Comparison of ENCODE assay signal across 10 cellular contexts in the genomic region with DNA sequence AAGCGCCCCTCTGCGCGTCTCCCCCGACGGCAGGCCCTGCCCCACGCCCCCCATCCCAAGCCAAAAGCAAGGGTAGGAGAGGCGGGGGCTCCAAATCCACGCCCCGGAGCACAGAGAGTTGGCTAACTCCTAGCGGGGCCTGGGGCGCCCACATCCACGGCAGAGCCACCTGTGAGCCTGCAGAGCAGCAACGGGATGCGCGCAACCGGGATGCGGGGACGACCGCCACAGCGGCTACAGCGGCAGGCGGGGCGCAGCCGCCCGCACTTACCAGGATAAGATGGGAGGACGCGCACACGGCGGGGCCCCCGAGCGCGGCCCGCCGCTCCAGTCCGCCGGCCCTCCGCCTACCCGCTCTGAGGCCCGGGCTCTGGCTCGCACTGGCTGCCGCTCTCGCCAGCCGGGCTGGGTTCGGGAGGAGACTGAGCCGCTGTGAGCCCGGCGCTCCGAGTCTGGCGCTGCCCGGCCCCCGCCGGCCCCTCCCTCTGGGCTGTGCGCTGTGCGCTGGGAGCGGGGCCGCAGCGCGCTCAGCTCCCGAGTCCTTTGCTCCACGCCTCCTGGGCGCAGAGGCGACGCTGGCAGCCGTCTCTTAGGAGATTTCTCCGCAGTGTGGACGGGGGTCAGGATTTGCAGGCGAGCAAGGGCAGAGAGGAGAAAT. TPM values are rescaled to one million over a fixed set of nuclear protein-coding genes. Genes with fewer than 3 reads are reported as not detected.
DNase-seq lines count a peak whose midpoint lies in the region; ATAC-seq and TF ChIP-seq lines count a peak whose summit lies in the region.
"Had no signal": no experiment of that assay in that cellular context is flagged by ENCODE, and none has a peak within 500 bp of the region (broad histone marks: within the 10 kb centered on the region; RNA-seq: fewer than 3 reads in every experiment).

A gene (minus strand): TSS at position 424 of the 658 bp plus-strand sequence.

- H3K27me3 Mint-ChIP-seq in activated naive CD8-positive, alpha-beta T cell treated with anti-CD3 and anti-CD28 coated beads for 36 hours: peaks cover 52% of the 10 kb centered on the region
- H3K27me3 Mint-ChIP-seq in activated naive CD8-positive, alpha-beta T cell treated with anti-CD3 and anti-CD28 coated beads, Interleukin-2, amount 50 U/mL, for 24 hours: peaks cover 36% of the 10 kb centered on the region
- H3K27me3 Mint-ChIP-seq in activated T-helper 2 cell treated with anti-CD3 and anti-CD28 coated beads, Interferon-gamma antibody, Interleukin-2, Interleukin-4, amounts not matched to agents 10 μg/mL and 5 μg/mL and 100 μg/mL, durations not matched to agents 14 hours and 24 hours and 36 hours (ENCODE audit: low read depth): peaks cover 65% of the 10 kb centered on the region

- H3K4me3 ChIP-seq in mammary epithelial cell (replicated peaks in 1 of 3; ENCODE audit: insufficient read depth in 1 of 3, low read depth in 2 of 3, low read length in 3 of 3): no peak within 1 kb of the TSS
- H3K4me3 ChIP-seq in testis: peak within 1 kb of the TSS; percentile 36 to 52
- H3K4me3 ChIP-seq: psoas muscle had no signal

- H3K4me1 ChIP-seq in mammary epithelial cell (ENCODE audit: insufficient read depth, low read length): peaks cover 19% of the 10 kb centered on the region
- H3K4me1 ChIP-seq in testis: no peaks in the 10 kb centered on the region
- H3K4me1 ChIP-seq: psoas muscle had no signal

- H3K27ac ChIP-seq in mammary epithelial cell (ENCODE audit: insufficient read depth, low read depth, low read length) (no peak within 1 kb of the TSS), testis (no peak within 1 kb of the TSS)
- H3K27ac ChIP-seq: psoas muscle had no signal

- CTCF ChIA-PET in mammary epithelial cell (lab: Charles Lee; ENCODE audit: low non-redundant PET): no interaction called here

- no peak within 1 kb of the TSS for H3K4me3 Mint-ChIP-seq in activated naive CD8-positive, alpha-beta T cell treated with anti-CD3 and anti-CD28 coated beads for 36 hours
- no peak within 1 kb of the TSS for H3K4me3 Mint-ChIP-seq in activated naive CD8-positive, alpha-beta T cell treated with anti-CD3 and anti-CD28 coated beads, Interleukin-2, amount 50 U/mL, for 24 hours
- no peak within 1 kb of the TSS for H3K4me3 Mint-ChIP-seq in activated T-helper 2 cell treated with anti-CD3 and anti-CD28 coated beads, Interferon-gamma antibody, Interleukin-2, Interleukin-4, amounts not matched to agents 10 μg/mL and 5 μg/mL and 100 μg/mL, durations not matched to agents 14 hours and 24 hours and 36 hours (ENCODE audit: low read depth)
- H3K4me3 Mint-ChIP-seq: activated naive CD4-positive, alpha-beta T cell treated with anti-CD3 and anti-CD28 coated beads, Interleukin-2, amount 50 U/mL, for 24 hours had no signal

- no peaks in the 10 kb centered on the region for H3K4me1 Mint-ChIP-seq in activated naive CD8-positive, alpha-beta T cell treated with anti-CD3 and anti-CD28 coated beads for 36 hours
- no peaks in the 10 kb centered on the region for H3K4me1 Mint-ChIP-seq in activated naive CD8-positive, alpha-beta T cell treated with anti-CD3 and anti-CD28 coated beads, Interleukin-2, amount 50 U/mL, for 24 hours
- H3K4me1 Mint-ChIP-seq in activated T-helper 2 cell treated with anti-CD3 and anti-CD28 coated beads, Interferon-gamma antibody, Interleukin-2, Interleukin-4, amounts not matched to agents 10 μg/mL and 5 μg/mL and 100 μg/mL, durations not matched to agents 14 hours and 24 hours and 36 hours (ENCODE audit: low read depth): no peaks in the 10 kb centered on the region
- H3K4me1 Mint-ChIP-seq: activated naive CD4-positive, alpha-beta T cell treated with anti-CD3 and anti-CD28 coated beads, Interleukin-2, amount 50 U/mL, for 24 hours had no signal

- in situ Hi-C loops in mammary epithelial cell (cut with MboI; ENCODE audit: low sequenced_read_pairs in 2 of 2): no loop called here

- peak within 1 kb of the TSS; percentile 69 for H3K4me2 ChIP-seq in mammary epithelial cell (ENCODE audit: insufficient read depth, low read depth, low read length)

- peak; percentile 2 for DNase-seq in activated naive CD8-positive, alpha-beta T cell treated with anti-CD3 and anti-CD28 coated beads for 36 hours
- DNase-seq in activated naive CD8-positive, alpha-beta T cell treated with anti-CD3 and anti-CD28 coated beads, Interleukin-2, amount 50 U/mL, for 24 hours: no peak
- DNase-seq in mammary epithelial cell (peak; percentile 27), medulla oblongata (ENCODE audit: extremely low spot score) (peak; percentile 64), testis (peak; percentile 17), KG1 (lab: John Stamatoyannopoulos, UW) (no peak), HUDEP-2 (lab: John Stamatoyannopoulos, UW; ENCODE audit: unreplicated experiment in 76 of 76) (no peak)
- no peak for DNase-seq in activated T-helper 2 cell treated with anti-CD3 and anti-CD28 coated beads, Interferon-gamma antibody, Interleukin-2, Interleukin-4, amounts not matched to agents 10 μg/mL and 5 μg/mL and 100 μg/mL, durations not matched to agents 14 hours and 24 hours and 36 hours (ENCODE audit: low spot score)

- intact Hi-C loops in mammary epithelial cell (cut with micrococcal nuclease): loop anchor here (1.0 kb wide), 1 partner anchor 20 kb away; no protein-coding TSS in a partner anchor
- intact Hi-C loops in testis (cut with DNase I; ENCODE audit: low total_unique reads): no loop called here
- intact Hi-C loops in activated T-helper 2 cell treated with anti-CD3 and anti-CD28 coated beads, Interferon-gamma antibody, Interleukin-2, Interleukin-4, amounts not matched to agents 10 μg/mL and 5 μg/mL and 100 μg/mL, durations not matched to agents 14 hours and 24 hours and 36 hours (cut with micrococcal nuclease): no loop called here

- TF ChIP-seq CTCF in mammary epithelial cell (conservative IDR thresholded peaks at IDR 0.05 in 1 of 2, IDR thresholded peaks at IDR 0.05 in 1 of 2; ENCODE audit: extremely low read depth in 1 of 2, insufficient read depth in 1 of 2, low read depth in 1 of 2, low read length in 2 of 2) (no peak), testis (IDR thresholded peaks at IDR 0.05) (no peak)

- dilution Hi-C loops in mammary epithelial cell (cut with HindIII; ENCODE audit: low sequenced_read_pairs): no loop called here

- H2AFZ ChIP-seq in mammary epithelial cell (ENCODE audit: low read depth, low read length): peak within 1 kb of the TSS; percentile 46

- no peak for ATAC-seq in activated naive CD8-positive, alpha-beta T cell treated with anti-CD3 and anti-CD28 coated beads, Interleukin-2, amount 50 U/mL, for 24 hours
- ATAC-seq: psoas muscle had no signal

- no peaks in the 10 kb centered on the region for H3K79me2 ChIP-seq in mammary epithelial cell (ENCODE audit: insufficient read depth, low read length)

- no peaks in the 10 kb centered on the region for H3K9me3 Mint-ChIP-seq in activated naive CD8-positive, alpha-beta T cell treated with anti-CD3 and anti-CD28 coated beads for 36 hours
- H3K9me3 Mint-ChIP-seq in activated naive CD8-positive, alpha-beta T cell treated with anti-CD3 and anti-CD28 coated beads, Interleukin-2, amount 50 U/mL, for 24 hours: no peaks in the 10 kb centered on the region
- no peaks in the 10 kb centered on the region for H3K9me3 Mint-ChIP-seq in activated T-helper 2 cell treated with anti-CD3 and anti-CD28 coated beads, Interferon-gamma antibody, Interleukin-2, Interleukin-4, amounts not matched to agents 10 μg/mL and 5 μg/mL and 100 μg/mL, durations not matched to agents 14 hours and 24 hours and 36 hours
- H3K9me3 Mint-ChIP-seq: activated naive CD4-positive, alpha-beta T cell treated with anti-CD3 and anti-CD28 coated beads, Interleukin-2, amount 50 U/mL, for 24 hours had no signal

- BruUV-seq in mammary epithelial cell (replicated peaks; lab: Mats Ljungman, UMichigan): no TSS peak

- no peak within 1 kb of the TSS for H3K27ac Mint-ChIP-seq in activated naive CD8-positive, alpha-beta T cell treated with anti-CD3 and anti-CD28 coated beads for 36 hours
- no peak within 1 kb of the TSS for H3K27ac Mint-ChIP-seq in activated naive CD8-positive, alpha-beta T cell treated with anti-CD3 and anti-CD28 coated beads, Interleukin-2, amount 50 U/mL, for 24 hours
- no peak within 1 kb of the TSS for H3K27ac Mint-ChIP-seq in activated T-helper 2 cell treated with anti-CD3 and anti-CD28 coated beads, Interferon-gamma antibody, Interleukin-2, Interleukin-4, amounts not matched to agents 10 μg/mL and 5 μg/mL and 100 μg/mL, durations not matched to agents 14 hours and 24 hours and 36 hours
- H3K27ac Mint-ChIP-seq: activated naive CD4-positive, alpha-beta T cell treated with anti-CD3 and anti-CD28 coated beads, Interleukin-2, amount 50 U/mL, for 24 hours had no signal

- WGBS in mammary epithelial cell (ENCODE audit: low coverage, missing lambda C conversion rate): 10% methylated on average over 20 of the region's 67 CpGs
- WGBS in testis, 2 donors: 0% methylated on average over 21 to 63 of the region's 67 CpGs

- H4K20me1 ChIP-seq in mammary epithelial cell (ENCODE audit: insufficient read depth, low read length): no peaks in the 10 kb centered on the region

- no peaks in the 10 kb centered on the region for H3K36me3 ChIP-seq in mammary epithelial cell (ENCODE audit: insufficient read depth, low read length)
- no peaks in the 10 kb centered on the region for H3K36me3 ChIP-seq in testis (ENCODE audit: low read depth, missing control alignments)

- no peak within 1 kb of the TSS for H3K9ac ChIP-seq in mammary epithelial cell (ENCODE audit: insufficient read depth, low read length)

- H3K9me3 ChIP-seq in mammary epithelial cell (replicated peaks; ENCODE audit: insufficient read depth, low read length): no peaks in the 10 kb centered on the region
- no peaks in the 10 kb centered on the region for H3K9me3 ChIP-seq in testis
- H3K9me3 ChIP-seq: psoas muscle had no signal

- H3K27me3 ChIP-seq in mammary epithelial cell (ENCODE audit: insufficient read depth, low read length) (peaks cover 16% of the 10 kb centered on the region), testis (no peaks in the 10 kb centered on the region)

- no peak for TF ChIP-seq POLR2A in testis (IDR thresholded peaks at IDR 0.05)

- no peaks in the 10 kb centered on the region for H3K36me3 Mint-ChIP-seq in activated naive CD8-positive, alpha-beta T cell treated with anti-CD3 and anti-CD28 coated beads for 36 hours
- no peaks in the 10 kb centered on the region for H3K36me3 Mint-ChIP-seq in activated naive CD8-positive, alpha-beta T cell treated with anti-CD3 and anti-CD28 coated beads, Interleukin-2, amount 50 U/mL, for 24 hours (ENCODE audit: low read depth)
- no peaks in the 10 kb centered on the region for H3K36me3 Mint-ChIP-seq in activated T-helper 2 cell treated with anti-CD3 and anti-CD28 coated beads, Interferon-gamma antibody, Interleukin-2, Interleukin-4, amounts not matched to agents 10 μg/mL and 5 μg/mL and 100 μg/mL, durations not matched to agents 14 hours and 24 hours and 36 hours (ENCODE audit: low read depth)
- H3K36me3 Mint-ChIP-seq: activated naive CD4-positive, alpha-beta T cell treated with anti-CD3 and anti-CD28 coated beads, Interleukin-2, amount 50 U/mL, for 24 hours had no signal

RNA-seq across cellular contexts. Expression of the gene that starts here (rescaled TPM):
- not detected for total RNA-seq in activated naive CD8-positive, alpha-beta T cell treated with anti-CD3 and anti-CD28 coated beads for 36 hours
- total RNA-seq in mammary epithelial cell (under 1 TPM in 1 of 2 donors, not detected in 1; under 0.01 TPM), testis (1 to 10 TPM; 1.7 TPM)
- polyA plus RNA-seq in mammary epithelial cell (not detected), testis (ENCODE audit: insufficient read depth, low read depth, low replicate concordance) (0.40 TPM)
- polyA minus RNA-seq in mammary epithelial cell: not detected
- not detected in 2 replicates for total RNA-seq in activated T-helper 2 cell treated with anti-CD3 and anti-CD28 coated beads, Interferon-gamma antibody, Interleukin-2, Interleukin-4, amounts not matched to agents 10 μg/mL and 5 μg/mL and 100 μg/mL, durations not matched to agents 14 hours and 24 hours and 36 hours

Comparison
In these comparisons a context has a peak if more than half of its experiments do, and no peak if none do; other contexts are left out.
1. Peak in DNase-seq in activated naive CD8-positive, alpha-beta T cell treated with anti-CD3 and anti-CD28 coated beads for 36 hours; RNA of the gene not detected or under 1 TPM.
2. Peak in DNase-seq and H3K4me2 ChIP-seq in mammary epithelial cell; RNA of the gene not detected or under 1 TPM.
3. DNase-seq: peak in medulla oblongata (single experiment) and testis (single experiment); none in activated naive CD8-positive, alpha-beta T cell treated with anti-CD3 and anti-CD28 coated beads, Interleukin-2, amount 50 U/mL, for 24 hours (single experiment), activated T-helper 2 cell treated with anti-CD3 and anti-CD28 coated beads, Interferon-gamma antibody, Interleukin-2, Interleukin-4, amounts not matched to agents 10 μg/mL and 5 μg/mL and 100 μg/mL, durations not matched to agents 14 hours and 24 hours and 36 hours (single experiment), KG1 (single experiment) and HUDEP-2 (0 of 76).
4. H3K4me3 ChIP-seq: peak in testis (2 of 2); none in mammary epithelial cell (0 of 3).